31 cellular contexts compared by ENCODE assay signal in genomic region chr2:118524911-118525310, GRCh38.
A peak's percentile ranks its signal among the peaks of the same experiment; 100 is the strongest.
DNase-seq lines count a peak whose midpoint lies in the region; FAIRE-seq and TF ChIP-seq lines count a peak whose summit lies in the region.
"Had no signal": no experiment of that assay in that cellular context is flagged by ENCODE, and none has a peak within 500 bp of the region (broad histone marks: within the 10 kb centered on the region; RNA-seq: fewer than 3 reads in every experiment).

No MANE protein-coding gene starts in this region.

- H3K36me3 ChIP-seq in neural cell (ENCODE audit: insufficient read depth, low read length): no peaks in the 10 kb centered on the region
- H3K36me3 ChIP-seq: BE2C; BLaER1; BLaER1 treated with 17β-estradiol and CSF1 and Interleukin-3, amounts not matched to agents 10 nM and 100 nM had no signal

- H2AFZ ChIP-seq in neural cell (ENCODE audit: low read depth, low read length): no peak overlapping the region

- FAIRE-seq in urothelium cell line (lab: Jason Lieb, UNC) (peak; percentile 82), GM12892 (lab: Jason Lieb, UNC) (no peak)
- FAIRE-seq: A204.1, A549, D721Med had no signal

- no peak for TF ChIP-seq CTCF in neural cell (IDR thresholded peaks at IDR 0.05; ENCODE audit: poor library complexity, severe bottlenecking)

- DNase-seq in urothelium cell line (ENCODE audit: low spot score): no peak
- DNase-seq in GM12892 (ENCODE audit: insufficient read length): no peak
- DNase-seq in dermis blood vessel endothelial cell: no peak
- DNase-seq: 8988T; ACHN; AML-193; BE2C; C1 segment of cervical spinal cord; Caco-2; Calu3; CD4-positive, alpha-beta memory T cell; CD4-positive, alpha-beta T cell; CD4-positive, CD25-positive, alpha-beta regulatory T cell; CD8-positive, alpha-beta memory T cell; CD8-positive, alpha-beta T cell; COR-L47; DMS 273 treated with DMSO at 0.1 percent for 48 hours; DMS153; DMS53; DMS79; DMS79 treated with DMSO at 0.1 percent for 48 hours; DND-41; EL had no signal

- H3K27ac ChIP-seq in neural cell (ENCODE audit: low read length): no peak overlapping the region
- H3K27ac ChIP-seq: 22Rv1; A549; BLaER1; BLaER1 treated with 17β-estradiol and CSF1 and Interleukin-3, amounts not matched to agents 10 nM and 100 nM; C4-2B had no signal

- no peaks in the 10 kb centered on the region for H4K20me1 ChIP-seq in neural cell (ENCODE audit: insufficient read depth)
- H4K20me1 ChIP-seq: BLaER1; BLaER1 treated with 17β-estradiol and CSF1 and Interleukin-3, amounts not matched to agents 10 nM and 100 nM had no signal

- no peaks in the 10 kb centered on the region for H3K27me3 ChIP-seq in neural cell (ENCODE audit: insufficient read depth, low read depth, low read length)
- H3K27me3 ChIP-seq: BE2C; BLaER1; BLaER1 treated with 17β-estradiol and CSF1 and Interleukin-3, amounts not matched to agents 10 nM and 100 nM had no signal

- no peak overlapping the region for H3K4me3 ChIP-seq in neural cell (ENCODE audit: low read length)
- H3K4me3 ChIP-seq: A549; BLaER1; BLaER1 treated with 17β-estradiol and CSF1 and Interleukin-3, amounts not matched to agents 10 nM and 100 nM had no signal

- no peak for TF ChIP-seq POLR2A in GM12892 (IDR thresholded peaks at IDR 0.05; ENCODE audit: low read depth, low read length)

- peak; percentile 67 for TF ChIP-seq EP300 in neural cell (conservative IDR thresholded peaks at IDR 0.05; ENCODE audit: poor library complexity, severe bottlenecking)

- TF ChIP-seq RAD21 in neural cell (conservative IDR thresholded peaks at IDR 0.05): no peak

- H3K9me3 ChIP-seq in neural cell (ENCODE audit: low read length): no peaks in the 10 kb centered on the region
- H3K9me3 ChIP-seq: BE2C had no signal

- no peaks in the 10 kb centered on the region for H3K79me2 ChIP-seq in neural cell (replicated peaks; ENCODE audit: insufficient read depth, low read length)

- no peaks in the 10 kb centered on the region for H3K9me2 ChIP-seq in neural cell (ENCODE audit: insufficient read depth, low read length)

- no peak overlapping the region for H3K4me2 ChIP-seq in neural cell (ENCODE audit: low read length)
- H3K4me2 ChIP-seq: A549; BLaER1; BLaER1 treated with 17β-estradiol and CSF1 and Interleukin-3, amounts not matched to agents 10 nM and 100 nM had no signal

- H3F3A ChIP-seq in neural cell (ENCODE audit: insufficient read depth, low read length, poor library complexity, severe bottlenecking): no peaks in the 10 kb centered on the region

- no peak overlapping the region for H3K9ac ChIP-seq in neural cell (ENCODE audit: low read length)
- H3K9ac ChIP-seq: BLaER1; BLaER1 treated with 17β-estradiol and CSF1 and Interleukin-3, amounts not matched to agents 10 nM and 100 nM had no signal

TF ChIP-seq in neural cell, 6 proteins besides CTCF, POLR2A, EP300 and RAD21:
- TF ChIP-seq EZH2 (IDR thresholded peaks at IDR 0.05; ENCODE audit: borderline replicate concordance, insufficient read depth, low read length, poor library complexity, severe bottlenecking) (no peak), POLR2AphosphoS5 (IDR thresholded peaks at IDR 0.05) (peak; percentile 55)
